13 cellular contexts compared by ENCODE assay signal in the genomic region with DNA sequence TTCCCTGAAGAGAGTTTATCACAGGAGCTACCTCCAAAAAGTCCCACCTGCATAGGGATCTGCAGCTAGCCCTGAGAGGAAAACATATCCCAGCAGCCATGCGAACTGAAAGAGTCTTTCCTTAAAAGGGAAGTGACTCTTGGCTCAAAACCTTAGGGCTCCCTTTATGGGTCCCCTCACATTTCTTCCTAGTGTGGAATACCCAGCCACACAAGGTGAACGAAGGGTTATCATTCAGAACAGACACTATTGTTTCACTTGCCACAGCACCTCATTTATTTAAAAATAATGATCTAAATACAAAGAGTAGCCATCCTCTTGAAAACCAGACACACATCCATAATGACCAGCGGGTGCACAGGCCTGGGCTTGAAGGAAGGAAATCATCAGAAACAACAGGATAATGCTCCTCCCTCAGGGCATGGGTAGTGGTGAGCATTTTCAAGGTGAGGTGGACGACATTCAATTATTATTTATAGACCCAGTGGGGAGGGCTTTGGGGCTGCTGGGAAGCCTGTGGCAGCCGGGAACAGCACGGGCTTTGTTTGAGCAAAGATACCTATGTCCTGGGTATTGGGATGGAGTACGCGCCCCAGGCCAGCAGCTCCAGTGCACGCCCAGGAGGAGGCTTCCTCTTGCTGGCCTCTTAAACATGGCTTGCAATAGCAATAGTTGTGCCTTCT.
DNase-seq lines count a peak whose midpoint lies in the region; TF ChIP-seq lines count a peak whose summit lies in the region.
"Had no signal": no experiment of that assay in that cellular context is flagged by ENCODE, and none has a peak within 500 bp of the region (broad histone marks: within the 10 kb centered on the region; RNA-seq: fewer than 3 reads in every experiment).

No MANE protein-coding gene starts in this region.

- intact Hi-C loops in esophagus squamous epithelium (cut with DNase I) (no loop called here), OCI-LY7 (cut with micrococcal nuclease; ENCODE audit: unreplicated experiment) (no loop called here)

- H3K4me3 ChIP-seq in esophagus squamous epithelium, result no peak overlapping the region
- no peak overlapping the region for H3K4me3 ChIP-seq in OCI-LY7 (ENCODE audit: low read depth, low read length, poor library complexity, severe bottlenecking)
- no peak overlapping the region for H3K4me3 ChIP-seq in smooth muscle cell

- CTCF ChIA-PET in OCI-LY7 (lab: Charles Lee; ENCODE audit: unreplicated experiment), result no interaction called here

- no peaks in the 10 kb centered on the region for H3K36me3 Mint-ChIP-seq in nephron (ENCODE audit: low read depth)
- H3K36me3 Mint-ChIP-seq: activated CD8-positive, alpha-beta memory T cell treated with anti-CD3 and anti-CD28 coated beads, Interleukin-2, amount 10 ng/mL, durations not matched to agents 7 days and 5 days; naive thymus-derived CD4-positive, alpha-beta T cell had no signal

- 20 to 47% methylated on average over 4 to 9 of the region's 9 CpGs for WGBS in esophagus squamous epithelium, 2 donors
- WGBS in smooth muscle cell (ENCODE audit: low lambda C conversion rate), result 71% methylated on average over 9 of the region's 9 CpGs

- H3K9ac ChIP-seq in smooth muscle cell (ENCODE audit: low read depth), result no peak overlapping the region

- no peaks in the 10 kb centered on the region for H3K9me3 ChIP-seq in esophagus squamous epithelium
- H3K9me3 ChIP-seq in OCI-LY7 (ENCODE audit: low read length), result no peaks in the 10 kb centered on the region
- no peaks in the 10 kb centered on the region for H3K9me3 ChIP-seq in smooth muscle cell (replicated peaks; ENCODE audit: low read depth)

- H3K27ac Mint-ChIP-seq in nephron, result peak overlapping the region in 2 of 3 experiments; percentile 41 to 51
- H3K27ac Mint-ChIP-seq: activated CD8-positive, alpha-beta memory T cell treated with anti-CD3 and anti-CD28 coated beads, Interleukin-2, amount 10 ng/mL, durations not matched to agents 7 days and 5 days had no signal

- H4K20me1 ChIP-seq in OCI-LY7 (ENCODE audit: insufficient read depth, low read length) (no peaks in the 10 kb centered on the region), smooth muscle cell (ENCODE audit: low read depth) (no peaks in the 10 kb centered on the region)

- H3K27me3 Mint-ChIP-seq in nephron (ENCODE audit: low read depth), result peaks cover 12% of the 10 kb centered on the region

- no peaks in the 10 kb centered on the region for H3K9me2 ChIP-seq in OCI-LY7 (ENCODE audit: insufficient read depth, low read length)

- H2AFZ ChIP-seq in OCI-LY7 (ENCODE audit: low read length), result no peak overlapping the region
- no peak overlapping the region for H2AFZ ChIP-seq in smooth muscle cell (ENCODE audit: low read depth)

- no peaks in the 10 kb centered on the region for H3F3A ChIP-seq in smooth muscle cell (ENCODE audit: low read depth)

- DNase-seq in MV-4-11 (lab: John Stamatoyannopoulos, UW) (peak; percentile 10), NCI-H69 (lab: John Stamatoyannopoulos, UW) (peak; percentile 90), esophagus squamous epithelium (lab: John Stamatoyannopoulos, UW) (no peak), iPS-NIHi7 (ENCODE audit: extremely low spot score) (no peak), OCI-LY7 (ENCODE audit: low spot score) (no peak), smooth muscle cell (lab: John Stamatoyannopoulos, UW; ENCODE audit: unreplicated experiment) (no peak)
- DNase-seq: activated CD8-positive, alpha-beta memory T cell treated with anti-CD3 and anti-CD28 coated beads, Interleukin-2, amount 10 ng/mL, durations not matched to agents 7 days and 5 days; activated effector memory CD4-positive, alpha-beta T cell treated with anti-CD3 and anti-CD28 coated beads, Interleukin-2, amount 50 U/mL, for 16 hours; C1 segment of cervical spinal cord; erythroblast; naive thymus-derived CD4-positive, alpha-beta T cell; NK-92 treated with Interleukin-12 subunit alpha and Interleukin-12 subunit beta, amount 100 ng/mL, for 24 hours had no signal

- POLR2A ChIA-PET in OCI-LY7 (lab: Charles Lee), result interaction anchor here (1.2 kb wide), 1 partner anchor 1171 kb away, joined by 3 read pairs; no protein-coding TSS in a partner anchor

- no peak for TF ChIP-seq POLR2A in esophagus squamous epithelium (IDR thresholded peaks at IDR 0.05)

- TF ChIP-seq CTCF in esophagus squamous epithelium (IDR thresholded peaks at IDR 0.05) (no peak), nephron (IDR thresholded peaks at IDR 0.05; ENCODE audit: unreplicated experiment in 3 of 3) (no peak), OCI-LY7 (conservative IDR thresholded peaks at IDR 0.05; ENCODE audit: low read length) (no peak), smooth muscle cell (IDR thresholded peaks at IDR 0.05; ENCODE audit: borderline replicate concordance, insufficient read depth, poor library complexity, severe bottlenecking) (no peak)

- H3K4me1 ChIP-seq in esophagus squamous epithelium (peaks cover 0 to 48% (median 3%) of the 10 kb centered on the region in 3 donors), OCI-LY7 (ENCODE audit: insufficient read depth, low read length, poor library complexity, severe bottlenecking) (no peaks in the 10 kb centered on the region), smooth muscle cell (ENCODE audit: low read depth) (no peaks in the 10 kb centered on the region)

- H3K27me3 ChIP-seq in esophagus squamous epithelium, result no peaks in the 10 kb centered on the region
- no peaks in the 10 kb centered on the region for H3K27me3 ChIP-seq in smooth muscle cell (ENCODE audit: low read depth)

- H3K4me3 Mint-ChIP-seq in nephron, result no peak overlapping the region
- H3K4me3 Mint-ChIP-seq: activated CD8-positive, alpha-beta memory T cell treated with anti-CD3 and anti-CD28 coated beads, Interleukin-2, amount 10 ng/mL, durations not matched to agents 7 days and 5 days; naive thymus-derived CD4-positive, alpha-beta T cell had no signal

- H3K27ac ChIP-seq in esophagus squamous epithelium (peak overlapping the region; percentile 5 to 68 (median 36)), OCI-LY7 (ENCODE audit: low read depth, low read length, poor library complexity, severe bottlenecking) (no peak overlapping the region), smooth muscle cell (ENCODE audit: low read depth) (no peak overlapping the region)

- no TSS peak for BruUV-seq in OCI-LY7 (replicated peaks; lab: Mats Ljungman, UMichigan)

- H3K79me2 ChIP-seq in OCI-LY7 (ENCODE audit: insufficient read depth, low read depth, low read length) (no peaks in the 10 kb centered on the region), smooth muscle cell (ENCODE audit: low read depth) (no peaks in the 10 kb centered on the region)

- H3K4me1 Mint-ChIP-seq in nephron, result peaks cover 27% of the 10 kb centered on the region
- H3K4me1 Mint-ChIP-seq: activated CD8-positive, alpha-beta memory T cell treated with anti-CD3 and anti-CD28 coated beads, Interleukin-2, amount 10 ng/mL, durations not matched to agents 7 days and 5 days had no signal

- H3K36me3 ChIP-seq in esophagus squamous epithelium (no peaks in the 10 kb centered on the region), OCI-LY7 (ENCODE audit: insufficient read depth, low read length) (no peaks in the 10 kb centered on the region), smooth muscle cell (ENCODE audit: low read depth) (no peaks in the 10 kb centered on the region)

- no peaks in the 10 kb centered on the region for H3K9me3 Mint-ChIP-seq in nephron
- H3K9me3 Mint-ChIP-seq: naive thymus-derived CD4-positive, alpha-beta T cell had no signal

- no peak overlapping the region for H3K4me2 ChIP-seq in OCI-LY7 (ENCODE audit: low read length)
- H3K4me2 ChIP-seq in smooth muscle cell, result no peak overlapping the region

Comparison
In these comparisons a context has a peak if more than half of its experiments do, and no peak if none do; other contexts are left out.
1. DNase-seq: peak in MV-4-11 (single experiment) and NCI-H69 (single experiment); none in esophagus squamous epithelium (single experiment), iPS-NIHi7 (single experiment), OCI-LY7 (single experiment) and smooth muscle cell (single experiment).
2. H3K27ac ChIP-seq: peak in esophagus squamous epithelium (4 of 4); none in OCI-LY7 (single experiment) and smooth muscle cell (single experiment).